Comparison of ENCODE assay signal across 8 cellular contexts in the genomic region with DNA sequence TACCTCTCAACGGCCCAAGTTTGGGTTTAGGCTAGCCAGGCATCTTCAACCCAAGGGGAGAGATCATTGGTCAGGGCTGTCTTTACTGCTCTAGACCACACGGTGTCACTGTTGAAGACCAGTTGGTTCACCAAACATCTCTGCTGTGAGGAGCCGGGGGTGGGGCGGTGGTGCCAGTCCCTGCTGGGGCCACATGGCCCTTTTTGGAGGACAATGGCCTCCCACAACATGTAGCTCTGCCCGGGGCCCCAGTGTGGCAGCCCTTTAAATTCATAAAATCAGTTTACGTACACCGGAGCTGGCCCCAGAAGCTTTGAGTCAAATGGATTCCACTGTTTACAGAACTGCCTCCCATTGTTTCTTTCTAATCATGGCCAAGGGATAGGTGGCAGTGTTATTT. TPM values are rescaled to one million over a fixed set of nuclear protein-coding genes. Genes with fewer than 3 reads are reported as not detected.
DNase-seq lines count a peak whose midpoint lies in the region; ATAC-seq, FAIRE-seq and TF ChIP-seq lines count a peak whose summit lies in the region.

No MANE protein-coding gene starts in this region.

- no peak overlapping the region for H3K4me3 Mint-ChIP-seq in mesothelial cell of epicardium

- H3K23ac ChIP-seq in H1 (ENCODE audit: insufficient read length) = no peak overlapping the region

- no peak overlapping the region for H3K14ac ChIP-seq in H1 (ENCODE audit: insufficient read length)

- no peaks in the 10 kb centered on the region for H3K79me1 ChIP-seq in H1 (ENCODE audit: low read depth, low read length)

- no peak overlapping the region for H2BK12ac ChIP-seq in H1 (ENCODE audit: low read depth, low read length)

- no peaks in the 10 kb centered on the region for H3K27me3 Mint-ChIP-seq in mesothelial cell of epicardium (ENCODE audit: low read depth)

- H4K5ac ChIP-seq in H1 (ENCODE audit: insufficient read length, low read depth, low read length) = peak overlapping the region; percentile 10

- no peak overlapping the region for H3K56ac ChIP-seq in H1 (replicated peaks; ENCODE audit: insufficient read length, low read depth, low read length)

- no peaks in the 10 kb centered on the region for H4K20me1 ChIP-seq in H1 (replicated peaks in 1 of 2; ENCODE audit: control insufficient read depth in 1 of 2, insufficient read depth in 2 of 2, low read length in 2 of 2)

- H2BK120ac ChIP-seq in H1 (replicated peaks; ENCODE audit: low read depth, low read length) = no peak overlapping the region

- TF ChIP-seq CTCF in H1 (IDR thresholded peaks at IDR 0.05; ENCODE audit: control extremely low read depth in 1 of 3, insufficient read depth in 1 of 3, low read depth in 1 of 3, low read length in 3 of 3) = peak; percentile 70 to 92 (median 90)
- peak; percentile 42 for TF ChIP-seq CTCF in mesothelial cell of epicardium (IDR thresholded peaks at IDR 0.05; ENCODE audit: unreplicated experiment)
- peak; percentile 74 for TF ChIP-seq CTCF in upper lobe of right lung (IDR thresholded peaks at IDR 0.05)

- H3K27me3 ChIP-seq in H1 (replicated peaks in 1 of 4; ENCODE audit: control insufficient read depth in 3 of 4, extremely low read depth in 1 of 4, insufficient read depth in 3 of 4, low read length in 3 of 4) (no peaks in the 10 kb centered on the region), upper lobe of right lung (no peaks in the 10 kb centered on the region)

- 39% methylated on average over 7 of the region's 7 CpGs; no CpG with 5 or more reads in 1 of the 2 experiments for WGBS in H1 (ENCODE audit: extremely low coverage in 1 of 2, insufficient coverage in 1 of 2, insufficient read length in 1 of 2, insufficient replicate concordance in 2 of 2, low coverage in 1 of 2, low lambda C conversion rate in 2 of 2, missing lambda C conversion rate in 1 of 2), 2 experiments

- no peak overlapping the region for H2BK5ac ChIP-seq in H1 (ENCODE audit: low read depth, low read length)

- TF ChIP-seq EP300 in H1 (IDR thresholded peaks at IDR 0.05; ENCODE audit: borderline replicate concordance in 1 of 2, low read depth in 2 of 2, low read length in 2 of 2) = no peak; a peak in 1 of 3 replicates

- H3K27ac ChIP-seq in H1 (ENCODE audit: low read depth, low read length) = no peak overlapping the region
- no peak overlapping the region for H3K27ac ChIP-seq in upper lobe of right lung

- H3K23me2 ChIP-seq in H1 (ENCODE audit: low read depth, low read length) = no peaks in the 10 kb centered on the region

- H3K4me3 ChIP-seq in H1 (ENCODE audit: extremely low read depth in 1 of 4, insufficient read depth in 2 of 4, low read depth in 3 of 4, low read length in 4 of 4) (no peak overlapping the region), upper lobe of right lung (no peak overlapping the region)

- TF ChIP-seq POLR2A in GM12891 (IDR thresholded peaks at IDR 0.05; ENCODE audit: low read depth, low read length) (no peak), H1 (IDR thresholded peaks at IDR 0.05; ENCODE audit: control extremely low read depth in 1 of 2, low read depth in 2 of 2, low read length in 2 of 2) (no peak)

- FAIRE-seq in GM12891 (lab: Jason Lieb, UNC) = peak; percentile 74
- FAIRE-seq in H1 (lab: Jason Lieb, UNC) = peak; percentile 89

- H3K18ac ChIP-seq in H1 (ENCODE audit: extremely low read depth, low read length) = no peak overlapping the region; the same call in 1 of the 2 replicates

- H3K36me3 Mint-ChIP-seq in mesothelial cell of epicardium = no peaks in the 10 kb centered on the region

- CTCF ChIA-PET in H1 (lab: Charles Lee; ENCODE audit: partially characterized antibody) = interaction anchor here (0.7 to 8.8 kb wide), 34 partner anchors 9 to 398 kb away, joined by 3 to 107 read pairs (median 4); a partner anchor contains a TSS

- H4K8ac ChIP-seq in H1 (ENCODE audit: extremely low read depth, insufficient read depth, low read length) = no peak overlapping the region

- DNase-seq in AG08395 (ENCODE audit: low spot score) = peak; percentile 77
- peak; percentile 44 for DNase-seq in GM12891 (ENCODE audit: insufficient read length, low spot score)
- peak; percentile 35 for DNase-seq in NCI-H1048 (lab: John Stamatoyannopoulos, UW)
- peak; percentile 23 for DNase-seq in T1000 (lab: John Stamatoyannopoulos, UW)
- DNase-seq in H1 (ENCODE audit: low read depth in 1 of 2, low spot score in 2 of 2) = peak; percentile 66 to 83
- DNase-seq in mesothelial cell of epicardium (ENCODE audit: low spot score in 2 of 2, unreplicated experiment in 2 of 2) = no peak
- DNase-seq in upper lobe of right lung = peak; percentile 84

- H3K4me1 ChIP-seq in H1 (replicated peaks in 1 of 4; ENCODE audit: control insufficient read depth in 3 of 4, insufficient read depth in 4 of 4, low read length in 3 of 4) = no peaks in the 10 kb centered on the region
- peaks cover 7% of the 10 kb centered on the region for H3K4me1 ChIP-seq in upper lobe of right lung

- no peak overlapping the region for H4K91ac ChIP-seq in H1 (replicated peaks; ENCODE audit: insufficient read length, low read length)

- no peak overlapping the region for H2BK20ac ChIP-seq in H1 (ENCODE audit: low read length)

- no peak overlapping the region for H3K27ac Mint-ChIP-seq in mesothelial cell of epicardium

- TF ChIP-seq RAD21 in H1 (IDR thresholded peaks at IDR 0.05 in 1 of 2, conservative IDR thresholded peaks at IDR 0.05 in 1 of 2; ENCODE audit: low read depth in 2 of 2, low read length in 2 of 2) = peak; percentile 81 to 94

- no peaks in the 10 kb centered on the region for H3K36me3 ChIP-seq in H1 (ENCODE audit: control insufficient read depth in 2 of 4, insufficient read depth in 4 of 4, low read length in 3 of 4)
- H3K36me3 ChIP-seq in upper lobe of right lung = no peaks in the 10 kb centered on the region

- intact Hi-C loops in upper lobe of right lung (cut with DNase I) = no loop called here

- H2BK15ac ChIP-seq in H1 (ENCODE audit: low read length) = no peak overlapping the region

- H3K4ac ChIP-seq in H1 (replicated peaks; ENCODE audit: insufficient read length, low read depth, low read length) = no peak overlapping the region

- H3K9me3 ChIP-seq in H1 (ENCODE audit: insufficient read depth in 2 of 2, low read depth in 1 of 2, low read length in 1 of 2) (no peaks in the 10 kb centered on the region), upper lobe of right lung (no peaks in the 10 kb centered on the region)

- H3K9ac ChIP-seq in H1 (replicated peaks in 1 of 4; ENCODE audit: extremely low read depth in 1 of 4, low read depth in 3 of 4, low read length in 3 of 4) = no peak overlapping the region

- no peaks in the 10 kb centered on the region for H3K9me3 Mint-ChIP-seq in mesothelial cell of epicardium

- no peak overlapping the region for H3K4me2 ChIP-seq in H1 (ENCODE audit: insufficient read depth in 1 of 2, low read depth in 2 of 2, low read length in 2 of 2)

- H3K4me1 Mint-ChIP-seq in mesothelial cell of epicardium = no peaks in the 10 kb centered on the region

- no peak overlapping the region for H2AK5ac ChIP-seq in H1 (ENCODE audit: low read depth, low read length)

- H3K79me2 ChIP-seq in H1 (ENCODE audit: control insufficient read depth in 1 of 2, insufficient read depth in 2 of 2, low read length in 2 of 2) = no peaks in the 10 kb centered on the region

- POLR2A ChIA-PET in H1 (lab: Charles Lee; ENCODE audit: partially characterized antibody) = no interaction called here

- ATAC-seq in HG02642 (IDR thresholded peaks at IDR 0.05; ENCODE audit: poor library complexity, unreplicated experiment) (peak; percentile 95), upper lobe of right lung (peak; percentile 98)

- peak overlapping the region; percentile 90; the same call in 1 of the 2 replicates for H2AFZ ChIP-seq in H1 (ENCODE audit: low read length)

TF ChIP-seq in GM12891, 5 proteins besides CTCF, POLR2A, EP300 and RAD21:
- no peak for TF ChIP-seq TAF1 (IDR thresholded peaks at IDR 0.05; ENCODE audit: low read depth, low read length)
- TF ChIP-seq POLR2AphosphoS5 (IDR thresholded peaks at IDR 0.05; ENCODE audit: low read depth, low read length) = no peak
- no peak for TF ChIP-seq PAX5 (IDR thresholded peaks at IDR 0.05; ENCODE audit: insufficient read depth, low read length, severe bottlenecking)
- no peak for TF ChIP-seq SPI1 (IDR thresholded peaks at IDR 0.05; ENCODE audit: low read depth, low read length)
- no peak for TF ChIP-seq POU2F2 (IDR thresholded peaks at IDR 0.05; ENCODE audit: low read depth, low read length)

TF ChIP-seq in H1, 55 proteins besides CTCF, POLR2A, EP300 and RAD21 (continues in another document):
- TF ChIP-seq, protein P1, sequence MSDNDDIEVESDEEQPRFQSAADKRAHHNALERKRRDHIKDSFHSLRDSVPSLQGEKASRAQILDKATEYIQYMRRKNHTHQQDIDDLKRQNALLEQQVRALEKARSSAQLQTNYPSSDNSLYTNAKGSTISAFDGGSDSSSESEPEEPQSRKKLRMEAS (IDR thresholded peaks at IDR 0.05) = peak; percentile 92
- TF ChIP-seq EZH2 (IDR thresholded peaks at IDR 0.05; ENCODE audit: low read depth, low read length, severe bottlenecking) (no peak), CEBPB (IDR thresholded peaks at IDR 0.05; ENCODE audit: low read depth, low read length) (no peak)

RNA-seq across cellular contexts. Expression of a gene that starts 19.1 kb away (rescaled TPM):
- polyA plus RNA-seq in GM12891 (2012; ENCODE audit: low read depth, missing spikeins) = not detected
- total RNA-seq in H1 (2021; fragmentation: NEBNext Ultra II Directional; extraction: Animal tissue kit (Norgen Biotek cat#: 25700)) = 2.9 and 3.3 TPM in 2 replicates
- polyA plus RNA-seq in H1 (2011; rRNA removed) = 4.5 and 13.6 TPM in 2 replicates
- 5.3 TPM for polyA plus RNA-seq in H1 (2011; cell fraction: cytosol; rRNA removed)
- polyA plus RNA-seq in H1 (2011; cell fraction: nucleus; rRNA removed) = 2.4 TPM
- polyA plus RNA-seq in H1 (2012, experiment 1 of 2) = 7.0 to 14.7 TPM (median 8.8 TPM) in 4 replicates
- 2.8 TPM for polyA plus RNA-seq in H1 (2012, experiment 2 of 2)
- 13.5 TPM for polyA plus RNA-seq in H1 (2013, experiment 1 of 2)
- 15.9 TPM for polyA plus RNA-seq in H1 (2013, experiment 2 of 2)
- polyA minus RNA-seq in H1 (2011; rRNA and poly(A)+ RNA removed) = 5.3 and 17.2 TPM in 2 replicates
- not detected for polyA minus RNA-seq in H1 (2011; cell fraction: cytosol; rRNA and poly(A)+ RNA removed)
- 5.9 TPM for polyA minus RNA-seq in H1 (2011; cell fraction: nucleus; rRNA and poly(A)+ RNA removed)
- total RNA-seq in mesothelial cell of epicardium (0.13 to 0.14 TPM in 2 of 3 replicates, not detected in the other), upper lobe of right lung (13.4 TPM)

RNA-seq across cellular contexts. Expression of a gene that starts 24.9 kb away (rescaled TPM):
- polyA plus RNA-seq in GM12891 (2012; ENCODE audit: low read depth, missing spikeins) = not detected
- total RNA-seq in H1 (2021; fragmentation: NEBNext Ultra II Directional; extraction: Animal tissue kit (Norgen Biotek cat#: 25700)) = 0.26 and 1.5 TPM in 2 replicates
- polyA plus RNA-seq in H1 (2011; rRNA removed) = 0.85 and 1.3 TPM in 2 replicates
- polyA plus RNA-seq in H1 (2011; cell fraction: cytosol; rRNA removed) = 1.0 TPM
- 0.73 TPM for polyA plus RNA-seq in H1 (2011; cell fraction: nucleus; rRNA removed)
- 0.64 to 1.1 TPM (median 0.72 TPM) in 4 replicates for polyA plus RNA-seq in H1 (2012, experiment 1 of 2)
- 0.30 TPM for polyA plus RNA-seq in H1 (2012, experiment 2 of 2)
- polyA plus RNA-seq in H1 (2013, experiment 1 of 2) = 0.75 TPM
- polyA plus RNA-seq in H1 (2013, experiment 2 of 2) = 0.81 TPM
- 0.47 and 0.88 TPM in 2 replicates for polyA minus RNA-seq in H1 (2011; rRNA and poly(A)+ RNA removed)
- 5.7 TPM for polyA minus RNA-seq in H1 (2011; cell fraction: cytosol; rRNA and poly(A)+ RNA removed)
- polyA minus RNA-seq in H1 (2011; cell fraction: nucleus; rRNA and poly(A)+ RNA removed) = 4.7 TPM
- 39.2 to 52.2 TPM (median 43.5 TPM) in 3 replicates for total RNA-seq in mesothelial cell of epicardium
- total RNA-seq in upper lobe of right lung = 188 TPM

Comparison
In these comparisons a context has a peak if more than half of its experiments do, and no peak if none do; other contexts are left out.
1. DNase-seq: peak in AG08395 (single experiment), GM12891 (single experiment), NCI-H1048 (single experiment), T1000 (single experiment), H1 (2 of 2) and upper lobe of right lung (single experiment); none in mesothelial cell of epicardium (0 of 2).
2. RNA of a gene that starts 24.9 kb away (total RNA-seq): 188 TPM in upper lobe of right lung (single experiment) and 39.2 to 52.2 TPM in mesothelial cell of epicardium; 0.26 to 1.5 TPM in H1; every median in the first group is over 10 times any median in the second.
3. Peak in every context shown above with its lines, with median percentiles within 50 percentile points of each other: CTCF ChIP-seq.